ENCODE assay signal across 16 cellular contexts in the genomic region with DNA sequence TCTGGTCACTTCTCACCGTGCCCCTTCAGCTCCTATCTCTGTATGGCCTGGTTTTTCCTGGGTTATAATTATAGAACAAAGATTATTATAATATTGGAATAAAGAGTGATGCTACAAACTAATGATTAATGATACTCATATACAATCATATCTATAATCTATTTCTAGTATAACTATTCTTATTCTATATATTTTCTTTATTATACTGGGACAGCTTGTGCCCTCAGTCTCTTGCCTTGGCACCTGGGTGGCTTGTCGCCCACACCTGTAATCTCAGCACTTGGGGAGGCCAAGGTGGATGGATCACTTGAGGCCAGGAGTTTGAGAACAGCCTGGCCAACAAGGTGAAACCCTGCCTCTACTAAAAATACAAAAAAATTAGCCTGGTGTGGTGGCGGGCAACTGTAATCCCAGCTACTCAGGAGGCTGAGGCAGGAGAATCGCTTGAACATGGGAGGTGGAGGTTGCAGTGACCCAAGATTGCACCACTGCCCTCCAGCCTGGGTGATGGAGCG. TPM values are rescaled to one million over a fixed set of nuclear protein-coding genes. Genes with fewer than 3 reads are reported as not detected.
A peak's percentile ranks its signal among the peaks of the same experiment; 100 is the strongest.
DNase-seq lines count a peak whose midpoint lies in the region; ATAC-seq and TF ChIP-seq lines count a peak whose summit lies in the region.
"Not testable (repeated sequence)": the region's sequence is repeated elsewhere in the genome, so short reads cannot be mapped to it uniquely, and the experiment has no call there.
"Had no signal": no experiment of that assay in that cellular context is flagged by ENCODE, and none has a peak within 500 bp of the region (broad histone marks: within the 10 kb centered on the region; RNA-seq: fewer than 3 reads in every experiment).

No MANE protein-coding gene starts in this region.

- H3K4me3 Mint-ChIP-seq in CD14-positive monocyte; HFFc6; activated naive CD8-positive, alpha-beta T cell treated with anti-CD3 and anti-CD28 coated beads, Interleukin-2, amount 10 ng/mL, durations not matched to agents 7 days and 5 days; neural crest cell: not testable (repeated sequence)

- POLR2A ChIA-PET in activated naive CD8-positive, alpha-beta T cell treated with anti-CD3 and anti-CD28 coated beads, Interleukin-2, amount 10 ng/mL, durations not matched to agents 7 days and 5 days (lab: Charles Lee) = not testable (repeated sequence)

- H3K4me1 ChIP-seq in RWPE2 (ENCODE audit: insufficient read depth, poor library complexity, severe bottlenecking); left ventricle myocardium inferior; upper lobe of right lung: not testable (repeated sequence)

- not testable (repeated sequence) for ATAC-seq in RWPE2 (ENCODE audit: low read depth); activated naive CD8-positive, alpha-beta T cell treated with anti-CD3 and anti-CD28 coated beads, Interleukin-2, amount 10 ng/mL, durations not matched to agents 7 days and 5 days (ENCODE audit: low read depth); upper lobe of right lung

- not testable (repeated sequence) for H3K4me1 Mint-ChIP-seq in CD14-positive monocyte; HFFc6 (ENCODE audit: low read depth); activated naive CD8-positive, alpha-beta T cell treated with anti-CD3 and anti-CD28 coated beads, Interleukin-2, amount 10 ng/mL, durations not matched to agents 7 days and 5 days; neural crest cell

- H3K27me3 ChIP-seq in RWPE2 (ENCODE audit: insufficient read depth, poor library complexity, severe bottlenecking); left ventricle myocardium inferior (ENCODE audit: low read depth); upper lobe of right lung: not testable (repeated sequence)

- H3K9me3 ChIP-seq in RWPE2 (ENCODE audit: severe bottlenecking) = peaks cover 14% of the 10 kb centered on the region
- H3K9me3 ChIP-seq in left ventricle myocardium inferior (replicated peaks); upper lobe of right lung: not testable (repeated sequence)

- not testable (repeated sequence) for H3K27me3 Mint-ChIP-seq in CD14-positive monocyte (ENCODE audit: low read depth in 3 of 3); neural crest cell (ENCODE audit: low read depth)
- H3K27me3 Mint-ChIP-seq in HFFc6 (ENCODE audit: insufficient read depth) = peaks cover 22% of the 10 kb centered on the region
- peaks cover 12% of the 10 kb centered on the region for H3K27me3 Mint-ChIP-seq in activated naive CD8-positive, alpha-beta T cell treated with anti-CD3 and anti-CD28 coated beads, Interleukin-2, amount 10 ng/mL, durations not matched to agents 7 days and 5 days

- not testable (repeated sequence) for H3K36me3 ChIP-seq in RWPE2 (ENCODE audit: low read depth); left ventricle myocardium inferior; upper lobe of right lung

- TF ChIP-seq CTCF in CD14-positive monocyte (IDR thresholded peaks at IDR 0.05) = peak; percentile 47
- TF ChIP-seq CTCF in HFFc6 (IDR thresholded peaks at IDR 0.05) = peak; percentile 64
- peak; percentile 62 for TF ChIP-seq CTCF in RWPE2 (IDR thresholded peaks at IDR 0.05; ENCODE audit: poor library complexity, severe bottlenecking)
- peak; percentile 50 for TF ChIP-seq CTCF in left ventricle myocardium inferior (IDR thresholded peaks at IDR 0.05; ENCODE audit: borderline replicate concordance)
- TF ChIP-seq CTCF in neural crest cell (conservative IDR thresholded peaks at IDR 0.05) = peak; percentile 38
- peak; percentile 42 for TF ChIP-seq CTCF in upper lobe of right lung (IDR thresholded peaks at IDR 0.05)

- H3K27ac Mint-ChIP-seq in CD14-positive monocyte; HFFc6; activated naive CD8-positive, alpha-beta T cell treated with anti-CD3 and anti-CD28 coated beads, Interleukin-2, amount 10 ng/mL, durations not matched to agents 7 days and 5 days; neural crest cell (ENCODE audit: unreplicated experiment): not testable (repeated sequence)

- H3K9me3 Mint-ChIP-seq in CD14-positive monocyte (peaks cover 6 to 29% (median 18%) of the 10 kb centered on the region in 7 donors), HFFc6 (peaks cover 13% of the 10 kb centered on the region)
- not testable (repeated sequence) for H3K9me3 Mint-ChIP-seq in activated naive CD8-positive, alpha-beta T cell treated with anti-CD3 and anti-CD28 coated beads, Interleukin-2, amount 10 ng/mL, durations not matched to agents 7 days and 5 days; neural crest cell

- not testable (repeated sequence) for DNase-seq in CD14-positive monocyte (ENCODE audit: low spot score); HFFc6; RWPE2 (ENCODE audit: low spot score); left ventricle myocardium inferior; neural crest cell (ENCODE audit: low read depth, low spot score)
- peak; percentile 7 for DNase-seq in activated naive CD8-positive, alpha-beta T cell treated with anti-CD3 and anti-CD28 coated beads, Interleukin-2, amount 10 ng/mL, durations not matched to agents 7 days and 5 days
- DNase-seq in upper lobe of right lung = peak; percentile 12

- H3K36me3 Mint-ChIP-seq in CD14-positive monocyte; HFFc6 (ENCODE audit: low read depth); activated naive CD8-positive, alpha-beta T cell treated with anti-CD3 and anti-CD28 coated beads, Interleukin-2, amount 10 ng/mL, durations not matched to agents 7 days and 5 days; neural crest cell (ENCODE audit: low read depth): not testable (repeated sequence)

- not testable (repeated sequence) for H3K27ac ChIP-seq in RWPE2 (ENCODE audit: poor library complexity, severe bottlenecking); left ventricle myocardium inferior (replicated peaks); upper lobe of right lung

- intact Hi-C loops in CD14-positive monocyte (cut with micrococcal nuclease) = loop anchor here (2.0 to 5.0 kb wide), 2 partner anchors 29 to 87 kb away; no protein-coding TSS in a partner anchor
- intact Hi-C loops in left ventricle myocardium inferior (cut with micrococcal nuclease); upper lobe of right lung (cut with DNase I): not testable (repeated sequence)

- H3K4me3 ChIP-seq in RWPE2 (ENCODE audit: severe bottlenecking); left ventricle myocardium inferior; upper lobe of right lung: not testable (repeated sequence)

RNA-seq across cellular contexts. Expression of gene ACY3, which starts 9.2 kb away (rescaled TPM):
- polyA plus RNA-seq in CD14-positive monocyte = under 1 TPM; 0.16 to 0.21 TPM
- not detected for total RNA-seq in HFFc6 (2021; fragmentation: NEBNext Ultra II Directional; extraction: Animal tissue kit (Norgen Biotek cat#: 25700))
- total RNA-seq in activated naive CD8-positive, alpha-beta T cell treated with anti-CD3 and anti-CD28 coated beads, Interleukin-2, amount 10 ng/mL, durations not matched to agents 7 days and 5 days = under 1 TPM; 0.33 to 0.57 TPM
- total RNA-seq in left ventricle myocardium inferior (not detected), neural crest cell (not detected in 2 replicates), upper lobe of right lung (0.32 TPM)
- total RNA-seq: Daoy, G401, HT1080, NCI-H460, Right ventricle myocardium inferior had no signal

RNA-seq across cellular contexts. Expression of gene ALDH3B2, which starts 14.7 kb away (rescaled TPM):
- not detected for polyA plus RNA-seq in CD14-positive monocyte
- total RNA-seq in HFFc6 (2021; fragmentation: NEBNext Ultra II Directional; extraction: Animal tissue kit (Norgen Biotek cat#: 25700)) = not detected
- total RNA-seq in activated naive CD8-positive, alpha-beta T cell treated with anti-CD3 and anti-CD28 coated beads, Interleukin-2, amount 10 ng/mL, durations not matched to agents 7 days and 5 days = not detected
- not detected for total RNA-seq in left ventricle myocardium inferior
- not detected in 2 replicates for total RNA-seq in neural crest cell
- total RNA-seq in upper lobe of right lung = 1.3 TPM
- total RNA-seq: CD4-positive, CD25-positive, alpha-beta regulatory T cell; G401; HepG2; HT1080; NCI-H460; Peyer's patch; Right ventricle myocardium inferior; SJCRH30 had no signal
- polyA plus RNA-seq: CD4-positive, CD25-positive, alpha-beta regulatory T cell; HepG2 had no signal

RNA-seq across cellular contexts. Expression of gene TBX10, which starts 20.1 kb away (rescaled TPM):
- polyA plus RNA-seq in CD14-positive monocyte = not detected
- not detected for total RNA-seq in HFFc6 (2021; fragmentation: NEBNext Ultra II Directional; extraction: Animal tissue kit (Norgen Biotek cat#: 25700))
- total RNA-seq in activated naive CD8-positive, alpha-beta T cell treated with anti-CD3 and anti-CD28 coated beads, Interleukin-2, amount 10 ng/mL, durations not matched to agents 7 days and 5 days = not detected
- 0.14 TPM for total RNA-seq in left ventricle myocardium inferior
- total RNA-seq in neural crest cell = not detected in 2 replicates
- not detected for total RNA-seq in upper lobe of right lung
- total RNA-seq: CD4-positive, CD25-positive, alpha-beta regulatory T cell; Daoy; G401; HT1080; NCI-H460; SJCRH30 had no signal
- polyA plus RNA-seq: CD4-positive, CD25-positive, alpha-beta regulatory T cell had no signal

RNA-seq across cellular contexts. Expression of gene NUDT8, which starts 30.0 kb away (rescaled TPM):
- polyA plus RNA-seq in CD14-positive monocyte = 1 to 10 TPM; 1.3 to 1.4 TPM
- 1 to 10 TPM; 2.0 to 3.0 (median 2.6) TPM for total RNA-seq in HFFc6 (2021; fragmentation: NEBNext Ultra II Directional; extraction: Animal tissue kit (Norgen Biotek cat#: 25700))
- 10 to 100 TPM; 10.9 to 12.4 TPM for total RNA-seq in activated naive CD8-positive, alpha-beta T cell treated with anti-CD3 and anti-CD28 coated beads, Interleukin-2, amount 10 ng/mL, durations not matched to agents 7 days and 5 days
- 102 TPM for total RNA-seq in left ventricle myocardium inferior
- 11.0 and 13.9 TPM in 2 replicates for total RNA-seq in neural crest cell
- total RNA-seq in upper lobe of right lung = 12.2 TPM

RNA-seq across cellular contexts. Expression of gene NDUFV1, which starts 53.0 kb away (rescaled TPM):
- polyA plus RNA-seq in CD14-positive monocyte = 10 to 100 TPM; 71.6 to 72.1 TPM
- total RNA-seq in HFFc6 (2021; fragmentation: NEBNext Ultra II Directional; extraction: Animal tissue kit (Norgen Biotek cat#: 25700)) = 100 to 1,000 TPM; 130 to 150 (median 135) TPM
- 100 to 1,000 TPM; 211 to 219 TPM for total RNA-seq in activated naive CD8-positive, alpha-beta T cell treated with anti-CD3 and anti-CD28 coated beads, Interleukin-2, amount 10 ng/mL, durations not matched to agents 7 days and 5 days
- total RNA-seq in left ventricle myocardium inferior (640 TPM), neural crest cell (182 and 191 TPM in 2 replicates), upper lobe of right lung (141 TPM)
